16 cellular contexts compared by ENCODE assay signal in genomic region chr7:120207037-120207436, GRCh38.
DNase-seq lines count a peak whose midpoint lies in the region; ATAC-seq and TF ChIP-seq lines count a peak whose summit lies in the region.
"Had no signal": no experiment of that assay in that cellular context is flagged by ENCODE, and none has a peak within 500 bp of the region (broad histone marks: within the 10 kb centered on the region; RNA-seq: fewer than 3 reads in every experiment).

No MANE protein-coding gene starts in this region.

- H3K4me1 ChIP-seq in H9 (ENCODE audit: insufficient read depth, low read length) = no peaks in the 10 kb centered on the region
- H3K4me1 ChIP-seq in endodermal cell (ENCODE audit: control insufficient read depth, insufficient read depth, low read length) = no peaks in the 10 kb centered on the region
- no peaks in the 10 kb centered on the region for H3K4me1 ChIP-seq in mesendoderm (ENCODE audit: control insufficient read depth, low read depth, low read length)
- H3K4me1 ChIP-seq: HAP-1 had no signal

- no peak overlapping the region for H2AK5ac ChIP-seq in H9 (ENCODE audit: insufficient read length, low read length)
- no peak overlapping the region for H2AK5ac ChIP-seq in mesendoderm (ENCODE audit: low read length)

- H4K8ac ChIP-seq in H9 (replicated peaks; ENCODE audit: insufficient read length, low read depth, low read length) (no peak overlapping the region), mesendoderm (ENCODE audit: low read depth, low read length) (no peak overlapping the region)

- H4K91ac ChIP-seq in H9 (ENCODE audit: insufficient read length, low read depth, low read length) = no peak overlapping the region

- no peak for ATAC-seq in GM19467 (IDR thresholded peaks at IDR 0.05; ENCODE audit: unreplicated experiment)
- ATAC-seq in GM19395 (IDR thresholded peaks at IDR 0.05; ENCODE audit: unreplicated experiment) = no peak

- H2BK20ac ChIP-seq in H9 (ENCODE audit: low read depth, low read length, poor library complexity, severe bottlenecking) = no peak overlapping the region

- H3K14ac ChIP-seq in H9 (ENCODE audit: insufficient read depth, low read length) = peak overlapping the region; percentile 57

- H4K5ac ChIP-seq in H9 (ENCODE audit: insufficient read length, low read depth, low read length) (no peak overlapping the region), mesendoderm (ENCODE audit: low read length) (no peak overlapping the region)

- no peaks in the 10 kb centered on the region for H3K79me2 ChIP-seq in H9 (ENCODE audit: insufficient read depth, low read length)
- H3K79me2 ChIP-seq in mesendoderm (ENCODE audit: control insufficient read depth, insufficient read depth, low read length) = no peaks in the 10 kb centered on the region

- H3K9ac ChIP-seq in H9 (ENCODE audit: extremely low read depth, insufficient read length, low read length) = no peak overlapping the region
- no peak overlapping the region for H3K9ac ChIP-seq in endodermal cell (ENCODE audit: extremely low read depth, low read length, poor library complexity, severe bottlenecking)
- no peak overlapping the region for H3K9ac ChIP-seq in mesendoderm (ENCODE audit: low read length)
- H3K9ac ChIP-seq: GM23248 had no signal

- H3K4me3 Mint-ChIP-seq in H9 = no peak overlapping the region
- no peak overlapping the region for H3K4me3 Mint-ChIP-seq in endodermal cell
- H3K4me3 Mint-ChIP-seq: CD4-positive, alpha-beta memory T cell; HFFc6 had no signal

- H3K9me3 ChIP-seq in H9 (ENCODE audit: control insufficient read depth, low read depth, low read length) (no peaks in the 10 kb centered on the region), endodermal cell (ENCODE audit: control insufficient read depth, low read length) (no peaks in the 10 kb centered on the region)
- H3K9me3 ChIP-seq: HAP-1 had no signal

- H3K9me3 Mint-ChIP-seq in H9 (peaks cover 4 to 12% of the 10 kb centered on the region in 2 experiments; a peak in 4 of 5 replicates), endodermal cell (peaks cover 5% of the 10 kb centered on the region)

- no CpG with 5 or more reads among the region's 3 CpGs for WGBS in H9 (ENCODE audit: extremely low coverage, insufficient read length, low lambda C conversion rate)
- 85 to 95% methylated on average over 2 to 3 of the region's 3 CpGs for WGBS in endodermal cell (ENCODE audit: insufficient coverage in 1 of 2, insufficient read length in 1 of 2), 2 experiments
- WGBS in mesendoderm (ENCODE audit: extremely low coverage, insufficient coverage, low lambda C conversion rate) = no CpG with 5 or more reads among the region's 3 CpGs

- H3K27ac ChIP-seq in H9 (ENCODE audit: insufficient read length, low read depth, low read length) = no peak overlapping the region
- no peak overlapping the region for H3K27ac ChIP-seq in endodermal cell (ENCODE audit: low read depth, low read length)
- no peak overlapping the region for H3K27ac ChIP-seq in mesendoderm (ENCODE audit: low read depth, low read length)
- H3K27ac ChIP-seq: GM23248 had no signal

- H3K36me3 ChIP-seq in endodermal cell (ENCODE audit: control insufficient read depth, insufficient read depth, low read length) (no peaks in the 10 kb centered on the region), mesendoderm (ENCODE audit: control insufficient read depth, insufficient read depth, low read length) (no peaks in the 10 kb centered on the region)
- H3K36me3 ChIP-seq: HAP-1 had no signal

- TF ChIP-seq CTCF in H9 (conservative IDR thresholded peaks at IDR 0.05) (no peak), endodermal cell (conservative IDR thresholded peaks at IDR 0.05) (no peak)

- H3K27ac Mint-ChIP-seq in H9 (no peak overlapping the region), endodermal cell (no peak overlapping the region)
- H3K27ac Mint-ChIP-seq: CD4-positive, alpha-beta memory T cell; HFFc6 had no signal

- H3K18ac ChIP-seq in H9 (ENCODE audit: insufficient read length, low read depth, low read length) = no peak overlapping the region
- no peak overlapping the region for H3K18ac ChIP-seq in mesendoderm (ENCODE audit: low read length)

- peaks cover 3 to 13% (median 3%) of the 10 kb centered on the region in 3 experiments; a peak in 3 of 7 replicates for H3K36me3 Mint-ChIP-seq in H9 (ENCODE audit: insufficient read depth in 1 of 3, low read depth in 3 of 3)
- no peaks in the 10 kb centered on the region for H3K36me3 Mint-ChIP-seq in endodermal cell (ENCODE audit: low read depth)
- H3K36me3 Mint-ChIP-seq: CD4-positive, alpha-beta memory T cell had no signal

- peak; percentile 32 for DNase-seq in H9
- peak; percentile 52 for DNase-seq in endodermal cell
- DNase-seq in mesendoderm = peak; percentile 7
- DNase-seq in SIG-M5 (lab: John Stamatoyannopoulos, UW) = no peak
- no peak for DNase-seq in iPS-NIHi11 (ENCODE audit: low spot score)
- DNase-seq: C1 segment of cervical spinal cord; Calu3; CD4-positive, alpha-beta memory T cell; COR-L47; DMS53; DMS79 treated with DMSO at 0.1 percent for 48 hours; GM23248; HFFc6 had no signal

- H3T11ph ChIP-seq in H9 (ENCODE audit: low read length) = no peak overlapping the region

- no peak overlapping the region for H2AFZ ChIP-seq in H9 (ENCODE audit: low read length)
- H2AFZ ChIP-seq: GM23248 had no signal

- H3K27me3 Mint-ChIP-seq in H9 (ENCODE audit: low read depth) (no peaks in the 10 kb centered on the region), endodermal cell (ENCODE audit: insufficient read depth) (no peaks in the 10 kb centered on the region)
- H3K27me3 Mint-ChIP-seq: CD4-positive, alpha-beta memory T cell had no signal

- H3K79me1 ChIP-seq in H9 (ENCODE audit: insufficient read depth, low read depth, low read length, poor library complexity, severe bottlenecking) = no peaks in the 10 kb centered on the region
- H3K79me1 ChIP-seq in mesendoderm (ENCODE audit: low read length) = no peaks in the 10 kb centered on the region

- H3K4ac ChIP-seq in H9 (ENCODE audit: low read depth, low read length) (no peak overlapping the region), mesendoderm (ENCODE audit: low read depth, low read length) (no peak overlapping the region)

- H2BK120ac ChIP-seq in H9 (ENCODE audit: low read depth, low read length, poor library complexity, severe bottlenecking) (no peak overlapping the region), mesendoderm (ENCODE audit: low read depth, low read length) (no peak overlapping the region)

- no peaks in the 10 kb centered on the region for H4K20me1 ChIP-seq in H9 (ENCODE audit: control insufficient read depth, insufficient read depth, insufficient read length)

- no peak overlapping the region for H2BK5ac ChIP-seq in H9 (ENCODE audit: insufficient read length, low read length)
- H2BK5ac ChIP-seq in mesendoderm (ENCODE audit: low read length) = no peak overlapping the region

- H3K4me3 ChIP-seq in endodermal cell (ENCODE audit: low read length) = no peak overlapping the region
- no peak overlapping the region for H3K4me3 ChIP-seq in mesendoderm (ENCODE audit: low read length)
- H3K4me3 ChIP-seq: GM23248, HAP-1 had no signal

- H3K4me1 Mint-ChIP-seq in H9 (peaks cover 5% of the 10 kb centered on the region in 2 experiments), endodermal cell (peaks cover 2% of the 10 kb centered on the region)
- H3K4me1 Mint-ChIP-seq: CD4-positive, alpha-beta memory T cell had no signal

- no peaks in the 10 kb centered on the region for H3K23me2 ChIP-seq in H9 (ENCODE audit: insufficient read length, low read depth, low read length, poor library complexity, severe bottlenecking)

- H3K23ac ChIP-seq in H9 (ENCODE audit: insufficient read length, low read depth, low read length) = no peak overlapping the region
- no peak overlapping the region for H3K23ac ChIP-seq in mesendoderm (ENCODE audit: low read length)

- H3K27me3 ChIP-seq in H9 (ENCODE audit: insufficient read depth, low read length) = no peaks in the 10 kb centered on the region
- H3K27me3 ChIP-seq in endodermal cell (ENCODE audit: control insufficient read depth, insufficient read depth, low read length, poor library complexity, severe bottlenecking) = no peaks in the 10 kb centered on the region
- H3K27me3 ChIP-seq in mesendoderm (ENCODE audit: insufficient read depth, low read length, poor library complexity) = no peaks in the 10 kb centered on the region

- H3K56ac ChIP-seq in H9 (ENCODE audit: insufficient read length, low read depth, low read length) (no peak overlapping the region), mesendoderm (ENCODE audit: low read length) (no peak overlapping the region)

- no peak overlapping the region for H2BK12ac ChIP-seq in H9 (ENCODE audit: insufficient read length, low read depth, low read length)

- H3K4me2 ChIP-seq in H9 (ENCODE audit: insufficient read depth, insufficient read length, low read length) = no peak overlapping the region
- no peak overlapping the region for H3K4me2 ChIP-seq in mesendoderm (ENCODE audit: low read length)

- H2BK15ac ChIP-seq in H9 (ENCODE audit: low read depth, low read length) (no peak overlapping the region), mesendoderm (replicated peaks; ENCODE audit: low read depth) (no peak overlapping the region)

Comparison
In these comparisons a context has a peak if more than half of its experiments do, and no peak if none do; other contexts are left out.
1. DNase-seq: peak in H9 (single experiment), endodermal cell (single experiment) and mesendoderm (single experiment); none in SIG-M5 (single experiment) and iPS-NIHi11 (single experiment).